Comparison of ENCODE assay signal across 22 cellular contexts in the genomic region with DNA sequence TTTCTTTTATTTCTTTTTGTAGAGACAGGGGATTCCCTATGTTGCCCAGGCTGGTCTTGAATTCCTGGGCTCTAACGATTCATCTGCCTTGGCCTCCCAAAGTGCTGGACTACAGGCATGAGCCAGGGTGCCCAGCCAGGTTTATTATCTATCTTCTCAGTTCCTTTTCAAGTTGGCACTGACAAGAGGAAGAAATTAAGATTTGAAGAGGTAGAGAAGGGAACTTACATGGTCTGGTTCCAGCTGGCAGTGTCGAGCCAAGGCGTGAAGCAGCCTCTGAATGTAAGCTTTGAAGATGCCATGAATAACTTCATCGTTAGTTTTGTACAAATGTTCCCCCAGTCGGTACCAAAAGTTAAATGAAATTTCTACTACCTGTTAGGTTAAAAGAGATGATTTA. TPM values are rescaled to one million over a fixed set of nuclear protein-coding genes. Genes with fewer than 3 reads are reported as not detected.
"Had no signal": no experiment of that assay in that cellular context is flagged by ENCODE, and none has a peak within 500 bp of the region (broad histone marks: within the 10 kb centered on the region; RNA-seq: fewer than 3 reads in every experiment).

No MANE protein-coding gene starts in this region.

- H3K4me3 ChIP-seq: body of pancreas, cardiac muscle cell, colonic mucosa, heart right ventricle, left lung, lung, right lobe of liver, testis, transverse colon had no signal

- DNase-seq: activated CD4-positive, alpha-beta T cell treated with anti-CD3 and anti-CD28 coated beads, Interleukin-2, amount 10 ng/mL, durations not matched to agents 24 days and 14 days; activated CD4-positive, CD25-positive, alpha-beta regulatory T cell treated with anti-CD3 and anti-CD28 coated beads, Interleukin-2, amount 50 U/mL, for 72 hours; activated CD8-positive, alpha-beta T cell treated with anti-CD3 and anti-CD28 coated beads for 36 hours; activated naive CD4-positive, alpha-beta T cell; activated T-cell treated with anti-CD3 and anti-CD28 coated beads, Interleukin-2, amount 50 U/mL, for 72 hours; body of pancreas; cerebellar nuclear complex; colonic mucosa; effector memory CD4-positive, alpha-beta T cell; foreskin fibroblast; heart right ventricle; kidney glomerular epithelial cell; left lung; right lobe of liver; stimulated activated CD4-positive, alpha-beta T cell treated with anti-CD3 and anti-CD28 coated beads, Interleukin-2, amount 100 ng/mL, for 48 hours; stimulated activated naive CD8-positive, alpha-beta T cell treated with anti-CD3 and anti-CD28 coated beads, Interleukin-15, Interleukin-2, amounts not matched to agents 100 U/mL and 50 U/mL, for 24 hours; T-helper 1 cell; testis; transverse colon had no signal

- ATAC-seq: activated CD8-positive, alpha-beta T cell treated with anti-CD3 and anti-CD28 coated beads for 36 hours; activated naive CD4-positive, alpha-beta T cell treated with anti-CD3 and anti-CD28 coated beads, Interleukin-2, amount 50 U/mL, for 72 hours; activated T-cell treated with anti-CD3 and anti-CD28 coated beads, Interleukin-2, amount 50 U/mL, for 72 hours; body of pancreas; heart right ventricle; left lung; right lobe of liver; stimulated activated naive CD8-positive, alpha-beta T cell treated with anti-CD3 and anti-CD28 coated beads, Interleukin-15, Interleukin-2, amounts not matched to agents 100 U/mL and 50 U/mL, for 24 hours had no signal

RNA-seq across cellular contexts. Expression of a gene that starts 59.4 kb away (rescaled TPM):
- total RNA-seq: cardiac muscle cell had no signal
